Comparison of ENCODE assay signal across 2 cellular contexts in genomic region chr19:38251564-38252051, GRCh38.
TF ChIP-seq lines count a peak whose summit lies in the region.

No MANE protein-coding gene starts in this region.

TF ChIP-seq in HepG2, 621 proteins besides CTCF, POLR2A, EP300 and RAD21:
- TF ChIP-seq HINFP (CRISPR knock-in tag; IDR thresholded peaks at IDR 0.05; ENCODE audit: low read depth) (no peak), PLRG1 (conservative IDR thresholded peaks at IDR 0.05) (no peak)

TF ChIP-seq in SK-N-SH treated with all-trans-retinoic acid at 6 μM for 48 hours, 23 proteins besides CTCF, POLR2A, EP300 and RAD21:
- TF ChIP-seq ZC3H10 (CRISPR knock-in tag; IDR thresholded peaks at IDR 0.05) = no peak
- TF ChIP-seq ZFP3 (CRISPR knock-in tag; IDR thresholded peaks at IDR 0.05) = no peak
